In the genomic region with DNA sequence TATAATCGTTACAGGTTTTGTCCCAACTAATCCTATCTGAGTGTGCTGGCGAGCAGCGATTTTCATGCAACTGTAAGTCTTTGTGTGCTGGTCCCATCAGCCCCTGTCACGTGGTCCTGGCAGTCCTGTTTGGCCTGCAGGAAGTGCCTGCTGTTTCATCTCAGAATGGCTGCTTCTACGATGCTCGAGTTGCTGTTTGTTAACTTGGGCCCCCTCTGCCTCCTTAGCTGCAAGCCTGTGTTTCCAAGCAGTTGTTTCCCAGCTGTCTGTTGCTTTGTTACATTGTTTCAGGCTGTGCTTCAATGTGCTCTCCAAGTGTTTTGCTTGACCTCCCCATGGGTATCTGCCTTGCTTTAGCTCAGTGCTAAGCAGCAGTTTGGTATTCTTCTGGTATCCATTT, we compare ENCODE assay signal across 14 cellular contexts. TPM values are rescaled to one million over a fixed set of nuclear protein-coding genes. Genes with fewer than 3 reads are reported as not detected.
DNase-seq lines count a peak whose midpoint lies in the region; ATAC-seq and TF ChIP-seq lines count a peak whose summit lies in the region.
"Had no signal": no experiment of that assay in that cellular context is flagged by ENCODE, and none has a peak within 500 bp of the region (broad histone marks: within the 10 kb centered on the region; RNA-seq: fewer than 3 reads in every experiment).

No MANE protein-coding gene starts in this region.

- H3K27me3 ChIP-seq in heart left ventricle (no peaks in the 10 kb centered on the region), neural progenitor cell (no peaks in the 10 kb centered on the region), prostate gland (replicated peaks; ENCODE audit: insufficient read depth) (no peaks in the 10 kb centered on the region)

- peak overlapping the region; percentile 2 for H3K4me3 Mint-ChIP-seq in neural progenitor cell
- H3K4me3 Mint-ChIP-seq in activated CD8-positive, alpha-beta memory T cell treated with anti-CD3 and anti-CD28 coated beads, Interleukin-2, amount 10 ng/mL, durations not matched to agents 7 days and 5 days = no peak overlapping the region

- peaks cover 19% of the 10 kb centered on the region for H3F3A ChIP-seq in neural progenitor cell (ENCODE audit: low read depth)

- intact Hi-C loops in Right ventricle myocardium superior (cut with DNase I) (no loop called here), cardiac septum (cut with DNase I) (no loop called here), heart left ventricle (cut with DNase I) (no loop called here), prostate gland (cut with DNase I) (no loop called here)

- peak overlapping the region; percentile 32 for H2AFZ ChIP-seq in neural progenitor cell (replicated peaks)

- H3K36me3 ChIP-seq in heart left ventricle = no peaks in the 10 kb centered on the region
- no peaks in the 10 kb centered on the region for H3K36me3 ChIP-seq in neural progenitor cell
- no peaks in the 10 kb centered on the region for H3K36me3 ChIP-seq in prostate gland

- TF ChIP-seq CTCF in heart left ventricle (IDR thresholded peaks at IDR 0.05) = no peak
- no peak for TF ChIP-seq CTCF in neural progenitor cell (IDR thresholded peaks at IDR 0.05)
- TF ChIP-seq CTCF in prostate gland (IDR thresholded peaks at IDR 0.05) = no peak

- H3K4me1 ChIP-seq in heart left ventricle (peaks cover 0 to 5% (median 0%) of the 10 kb centered on the region in 12 donors), neural progenitor cell (peaks cover 21% of the 10 kb centered on the region), prostate gland (replicated peaks) (no peaks in the 10 kb centered on the region)

- H3K27me3 Mint-ChIP-seq in neural progenitor cell (ENCODE audit: insufficient read depth, low read depth) = peaks cover under 1% of the 10 kb centered on the region
- no peaks in the 10 kb centered on the region for H3K27me3 Mint-ChIP-seq in activated CD8-positive, alpha-beta memory T cell treated with anti-CD3 and anti-CD28 coated beads, Interleukin-2, amount 10 ng/mL, durations not matched to agents 7 days and 5 days

- H3K27ac ChIP-seq in heart left ventricle (peak overlapping the region in 2 of 12 donors; percentile 24 to 64), neural progenitor cell (peak overlapping the region; percentile 82), prostate gland (no peak overlapping the region)
- H3K27ac ChIP-seq: skin epidermis had no signal

- no peak overlapping the region for H3K9ac ChIP-seq in neural progenitor cell

- H3K27ac Mint-ChIP-seq in neural progenitor cell = peak overlapping the region; percentile 95
- H3K27ac Mint-ChIP-seq in activated CD8-positive, alpha-beta memory T cell treated with anti-CD3 and anti-CD28 coated beads, Interleukin-2, amount 10 ng/mL, durations not matched to agents 7 days and 5 days = no peak overlapping the region

- no peaks in the 10 kb centered on the region for H4K20me1 ChIP-seq in neural progenitor cell (ENCODE audit: low read depth)

- WGBS in heart left ventricle, 4 donors = 45 to 65% (median 57%) methylated on average over 4 to 6 of the region's 6 CpGs
- WGBS in prostate gland = 61% methylated on average over 6 of the region's 6 CpGs

- H3K4me3 ChIP-seq in heart left ventricle = no peak overlapping the region
- no peak overlapping the region for H3K4me3 ChIP-seq in neural progenitor cell
- H3K4me3 ChIP-seq in prostate gland = no peak overlapping the region
- H3K4me3 ChIP-seq: skin epidermis had no signal

- H3K4me2 ChIP-seq in neural progenitor cell = peak overlapping the region; percentile 59

- no peaks in the 10 kb centered on the region for H3K9me3 ChIP-seq in heart left ventricle
- no peaks in the 10 kb centered on the region for H3K9me3 ChIP-seq in neural progenitor cell (ENCODE audit: low read depth)
- H3K9me3 ChIP-seq in prostate gland = no peaks in the 10 kb centered on the region

- TF ChIP-seq POLR2A in heart left ventricle (IDR thresholded peaks at IDR 0.05) = no peak
- no peak for TF ChIP-seq POLR2A in prostate gland (IDR thresholded peaks at IDR 0.05)

- H3K36me3 Mint-ChIP-seq in neural progenitor cell = peaks cover 39% of the 10 kb centered on the region
- H3K36me3 Mint-ChIP-seq in activated CD8-positive, alpha-beta memory T cell treated with anti-CD3 and anti-CD28 coated beads, Interleukin-2, amount 10 ng/mL, durations not matched to agents 7 days and 5 days = peaks cover 3% of the 10 kb centered on the region

- H3K79me2 ChIP-seq in neural progenitor cell (ENCODE audit: low read depth) = peaks cover 21% of the 10 kb centered on the region

- peaks cover 25% of the 10 kb centered on the region for H3K4me1 Mint-ChIP-seq in neural progenitor cell
- peaks cover 7% of the 10 kb centered on the region for H3K4me1 Mint-ChIP-seq in activated CD8-positive, alpha-beta memory T cell treated with anti-CD3 and anti-CD28 coated beads, Interleukin-2, amount 10 ng/mL, durations not matched to agents 7 days and 5 days

- ATAC-seq in Right ventricle myocardium superior (ENCODE audit: poor library complexity) = peak; percentile 58
- ATAC-seq in heart left ventricle = peak; percentile 39 to 57 (median 42)
- ATAC-seq in activated CD8-positive, alpha-beta memory T cell treated with anti-CD3 and anti-CD28 coated beads, Interleukin-2, amount 10 ng/mL, durations not matched to agents 7 days and 5 days = no peak
- ATAC-seq: left lobe of liver had no signal

- peaks cover 12% of the 10 kb centered on the region for H3K9me3 Mint-ChIP-seq in neural progenitor cell
- H3K9me3 Mint-ChIP-seq in activated CD8-positive, alpha-beta memory T cell treated with anti-CD3 and anti-CD28 coated beads, Interleukin-2, amount 10 ng/mL, durations not matched to agents 7 days and 5 days (ENCODE audit: low read depth) = peaks cover 3% of the 10 kb centered on the region

- CTCF ChIA-PET in activated CD8-positive, alpha-beta memory T cell treated with anti-CD3 and anti-CD28 coated beads, Interleukin-2, amount 10 ng/mL, durations not matched to agents 7 days and 5 days (lab: Charles Lee) = no interaction called here

- DNase-seq in Right ventricle myocardium superior = peak; percentile 55
- no peak for DNase-seq in cardiac septum (ENCODE audit: low spot score)
- DNase-seq in heart left ventricle = peak in 3 of 5 donors; percentile 21 to 59 (median 37)
- DNase-seq in neural progenitor cell (ENCODE audit: low spot score) = peak; percentile 64
- DNase-seq in activated CD8-positive, alpha-beta memory T cell treated with anti-CD3 and anti-CD28 coated beads, Interleukin-2, amount 10 ng/mL, durations not matched to agents 7 days and 5 days = no peak
- DNase-seq in dedifferentiated amniotic fluid mesenchymal stem cell (ENCODE audit: extremely low spot score) = no peak
- DNase-seq in OCI-M2 (lab: John Stamatoyannopoulos, UW; ENCODE audit: unreplicated experiment) = no peak
- DNase-seq in prostate gland (ENCODE audit: low spot score) = no peak
- DNase-seq: ACHN; activated CD8-positive, alpha-beta memory T cell treated with anti-CD3 and anti-CD28 coated beads, Interleukin-2, amount 50 U/mL, for 48 hours; DND-41; NCI-H1694 had no signal

RNA-seq across cellular contexts. Expression of a gene that starts 21.8 kb away (rescaled TPM):
- total RNA-seq in Right ventricle myocardium superior (3.7 TPM), cardiac septum (2.9 TPM), heart left ventricle (1 to 10 TPM; 2.6 to 5.7 (median 3.4) TPM), neural progenitor cell (ENCODE audit: low replicate concordance) (21.0 and 25.5 TPM in 2 replicates), prostate gland (10 to 100 TPM; 19.0 to 30.7 TPM)
- polyA plus RNA-seq in heart left ventricle = 1 to 10 TPM; 1.1 to 2.5 TPM
- total RNA-seq in activated CD8-positive, alpha-beta memory T cell treated with anti-CD3 and anti-CD28 coated beads, Interleukin-2, amount 10 ng/mL, durations not matched to agents 7 days and 5 days = 1 to 10 TPM; 3.3 to 4.5 TPM

Comparison
In these comparisons a context has a peak if more than half of its experiments do, and no peak if none do; other contexts are left out.
1. DNase-seq: peak in Right ventricle myocardium superior (single experiment), heart left ventricle (3 of 5) and neural progenitor cell (single experiment); none in cardiac septum (single experiment), activated CD8-positive, alpha-beta memory T cell treated with anti-CD3 and anti-CD28 coated beads, Interleukin-2, amount 10 ng/mL, durations not matched to agents 7 days and 5 days (single experiment), dedifferentiated amniotic fluid mesenchymal stem cell (single experiment), OCI-M2 (single experiment) and prostate gland (single experiment).